ENCODE assay signal across 8 cellular contexts in the genomic region with DNA sequence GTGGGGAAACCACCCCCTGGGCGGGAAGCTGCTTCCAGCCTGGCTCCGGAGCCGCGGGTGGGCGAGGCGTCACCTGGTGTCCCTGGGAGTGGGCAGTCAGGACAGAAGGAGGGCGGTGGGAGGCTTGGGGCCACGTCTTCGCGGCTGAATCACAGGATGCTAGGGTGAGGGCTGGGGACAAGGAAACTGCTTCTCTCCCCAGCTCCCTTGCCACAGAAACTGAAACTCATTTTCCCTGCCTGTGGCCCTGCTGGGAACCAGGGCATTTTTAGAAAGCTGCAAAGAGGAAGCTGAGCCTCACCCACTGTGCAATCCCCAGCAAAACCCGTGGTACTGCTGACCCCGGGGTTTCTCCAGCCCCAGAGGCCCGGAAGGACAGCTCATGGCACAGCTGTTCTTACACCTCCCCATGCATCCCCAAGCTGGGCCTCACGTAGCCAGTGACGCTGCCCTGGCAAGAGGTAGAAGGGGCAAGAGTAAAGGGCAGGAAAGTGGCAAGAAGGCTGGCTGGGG. TPM values are rescaled to one million over a fixed set of nuclear protein-coding genes. Genes with fewer than 3 reads are reported as not detected.
DNase-seq lines count a peak whose midpoint lies in the region; ATAC-seq and TF ChIP-seq lines count a peak whose summit lies in the region.

No MANE protein-coding gene starts in this region.

- H3K4me3 ChIP-seq in choroid plexus epithelial cell (ENCODE audit: low read depth, low read length): peak overlapping the region; percentile 43
- H3K4me3 ChIP-seq in lung: no peak overlapping the region

- peaks cover 0 to 41% of the 10 kb centered on the region in 2 donors for H3K4me1 ChIP-seq in lung (ENCODE audit: control insufficient read depth in 2 of 2, insufficient read depth in 2 of 2, low read length in 2 of 2)

- ATAC-seq in HG03175 (IDR thresholded peaks at IDR 0.05; ENCODE audit: unreplicated experiment): peak; percentile 43
- ATAC-seq in lung (ENCODE audit: insufficient read depth, low FRiP score): peak; percentile 58
- peak; percentile 74 for ATAC-seq in stimulated activated naive CD8-positive, alpha-beta T cell treated with anti-CD3 and anti-CD28 coated beads, Interleukin-15, amount 100 ng/mL, for 72 hours
- ATAC-seq in GM18867 (IDR thresholded peaks at IDR 0.05; ENCODE audit: unreplicated experiment): no peak

- peaks cover 0 to 2% of the 10 kb centered on the region in 2 donors for H3K36me3 ChIP-seq in lung (ENCODE audit: control insufficient read depth in 2 of 2, insufficient read depth in 2 of 2, low read length in 2 of 2)

- no peaks in the 10 kb centered on the region for H3K9me3 ChIP-seq in lung (ENCODE audit: control insufficient read depth in 2 of 2, insufficient read depth in 1 of 2, low read length in 1 of 2)

- H3K9me3 Mint-ChIP-seq in stimulated activated naive CD8-positive, alpha-beta T cell treated with anti-CD3 and anti-CD28 coated beads, Interleukin-15, amount 100 ng/mL, for 72 hours: no peaks in the 10 kb centered on the region

- H3K27me3 Mint-ChIP-seq in stimulated activated naive CD8-positive, alpha-beta T cell treated with anti-CD3 and anti-CD28 coated beads, Interleukin-15, amount 100 ng/mL, for 72 hours: no peaks in the 10 kb centered on the region

- H3K27ac ChIP-seq in lung (ENCODE audit: low read depth in 1 of 2, low read length in 1 of 2): peak overlapping the region; percentile 37 to 92

- 5 to 11% methylated on average over 15 of the region's 15 CpGs for WGBS in lung, 2 donors

- no peaks in the 10 kb centered on the region for H3K27me3 ChIP-seq in lung (ENCODE audit: control insufficient read depth, insufficient read depth)

- peak overlapping the region; percentile 80 to 82 for H3K4me3 Mint-ChIP-seq in stimulated activated naive CD8-positive, alpha-beta T cell treated with anti-CD3 and anti-CD28 coated beads, Interleukin-15, amount 100 ng/mL, for 72 hours

- no peak for TF ChIP-seq CTCF in choroid plexus epithelial cell (conservative IDR thresholded peaks at IDR 0.05; ENCODE audit: low read depth, low read length)
- no peak for TF ChIP-seq CTCF in lung (IDR thresholded peaks at IDR 0.05; ENCODE audit: control extremely low read depth, extremely low read depth)

- peak; percentile 34 to 54 (median 40) for DNase-seq in stimulated activated CD4-positive, alpha-beta T cell treated with anti-CD3 and anti-CD28 coated beads, Interleukin-12 subunit alpha, Interleukin-12 subunit beta, amount 100 ng/mL, for 48 hours (ENCODE audit: low read depth in 2 of 3, low spot score in 1 of 3)
- DNase-seq in stimulated activated CD4-positive, alpha-beta T cell treated with anti-CD3 and anti-CD28 coated beads, Interleukin-12 subunit alpha, Interleukin-12 subunit beta, amount 100 ng/mL, for 4 hours: no peak
- DNase-seq in SW480 (ENCODE audit: low spot score) (peak; percentile 60), choroid plexus epithelial cell (ENCODE audit: low read depth) (peak; percentile 92), lung (ENCODE audit: low spot score) (peak; percentile 71)
- DNase-seq in stimulated activated naive CD8-positive, alpha-beta T cell treated with anti-CD3 and anti-CD28 coated beads, Interleukin-15, amount 100 ng/mL, for 72 hours: peak in 1 of 2 donors; percentile 64

- peak overlapping the region; percentile 24 to 93 for H3K27ac Mint-ChIP-seq in stimulated activated naive CD8-positive, alpha-beta T cell treated with anti-CD3 and anti-CD28 coated beads, Interleukin-15, amount 100 ng/mL, for 72 hours

- H3K4me1 Mint-ChIP-seq in stimulated activated naive CD8-positive, alpha-beta T cell treated with anti-CD3 and anti-CD28 coated beads, Interleukin-15, amount 100 ng/mL, for 72 hours: peaks cover 73% of the 10 kb centered on the region

RNA-seq across cellular contexts. Expression of gene RHBDF2, which starts 8.2 kb away (rescaled TPM):
- 10 to 100 TPM; 22.7 to 56.5 TPM for total RNA-seq in lung
- 100 to 1,000 TPM in 1 of 2 donors, 10 to 100 TPM in 1; 20.1 to 116 TPM for polyA plus RNA-seq in lung

RNA-seq across cellular contexts. Expression of gene AANAT, which starts 25.6 kb away (rescaled TPM):
- under 1 TPM in 1 of 2 donors, not detected in 1; 0.31 TPM for total RNA-seq in lung
- under 1 TPM in 1 of 2 donors, not detected in 1; 0.10 TPM for polyA plus RNA-seq in lung

RNA-seq across cellular contexts. Expression of gene UBE2O, which starts 40.1 kb away (rescaled TPM):
- 10 to 100 TPM; 24.3 to 24.6 TPM for total RNA-seq in lung
- polyA plus RNA-seq in lung: 10 to 100 TPM; 10.8 to 11.1 TPM

RNA-seq across cellular contexts. Expression of gene CYGB, which starts 44.5 kb away (rescaled TPM):
- total RNA-seq in lung: 10 to 100 TPM; 15.9 to 20.0 TPM
- polyA plus RNA-seq in lung: 10 to 100 TPM; 21.4 to 30.4 TPM

RNA-seq across cellular contexts. Expression of gene PRCD, which starts 46.8 kb away (rescaled TPM):
- 10 to 100 TPM in 1 of 2 donors, 1 to 10 TPM in 1; 3.3 to 11.3 TPM for total RNA-seq in lung
- 1 to 10 TPM; 2.0 to 7.9 TPM for polyA plus RNA-seq in lung
